17 cellular contexts compared by ENCODE assay signal in genomic region chr18:30556112-30556511, GRCh38.
"Had no signal": no experiment of that assay in that cellular context is flagged by ENCODE, and none has a peak within 500 bp of the region (broad histone marks: within the 10 kb centered on the region; RNA-seq: fewer than 3 reads in every experiment).

No MANE protein-coding gene starts in this region.

- DNase-seq: KBM-7, MM.1S, NCI-H1092 treated with DMSO at 0.1 percent for 48 hours, NCI-H1436, NCI-H187, NCI-H2029, NCI-H2081 treated with DMSO at 0.1 percent for 48 hours, NCI-H2171, NCI-H226, NCI-H446, NCI-H510A, NCI-H524 treated with DMSO at 0.1 percent for 48 hours, NCI-H69, NCI-H774, RPMI8226, SHP77 had no signal

- ATAC-seq: SK-N-SH treated with all-trans-retinoic acid at 6 μM for 48 hours had no signal
